In genomic region chr19:6210091-6210490, GRCh38 we compare ENCODE assay signal across 16 cellular contexts.
A peak's percentile ranks its signal among the peaks of the same experiment; 100 is the strongest.
DNase-seq lines count a peak whose midpoint lies in the region; ATAC-seq, FAIRE-seq and TF ChIP-seq lines count a peak whose summit lies in the region.
"Had no signal": no experiment of that assay in that cellular context is flagged by ENCODE, and none has a peak within 500 bp of the region (broad histone marks: within the 10 kb centered on the region; RNA-seq: fewer than 3 reads in every experiment).

No MANE protein-coding gene starts in this region.

- ATAC-seq in Right ventricle myocardium superior (ENCODE audit: poor library complexity) (no peak), left cardiac atrium (no peak), GM21723 (IDR thresholded peaks at IDR 0.05; ENCODE audit: unreplicated experiment) (no peak)

- H3K4me1 Mint-ChIP-seq in glutamatergic neuron (ENCODE audit: low read depth, unreplicated experiment) = no peaks in the 10 kb centered on the region

- no peak overlapping the region for H3K4me3 Mint-ChIP-seq in glutamatergic neuron (ENCODE audit: unreplicated experiment)

- no peak for TF ChIP-seq CTCF in glutamatergic neuron (IDR thresholded peaks at IDR 0.05; ENCODE audit: partially characterized antibody, unreplicated experiment)

- H3K27me3 Mint-ChIP-seq in glutamatergic neuron (ENCODE audit: unreplicated experiment) = peaks cover 12% of the 10 kb centered on the region

- no peaks in the 10 kb centered on the region for H3K36me3 Mint-ChIP-seq in glutamatergic neuron (ENCODE audit: unreplicated experiment)

- no peak for FAIRE-seq in RCC 7860 (lab: Jason Lieb, UNC)

- H3K9me3 Mint-ChIP-seq in glutamatergic neuron (ENCODE audit: unreplicated experiment) = peaks cover 8% of the 10 kb centered on the region

- peak; percentile 14 for DNase-seq in Right ventricle myocardium superior
- DNase-seq in left cardiac atrium = no peak
- no peak for DNase-seq in glutamatergic neuron
- peak; percentile 30 for DNase-seq in posterior vena cava (ENCODE audit: low spot score)
- DNase-seq in AML-193 (lab: John Stamatoyannopoulos, UW) = no peak
- DNase-seq in RCC 7860 (ENCODE audit: low spot score) = no peak
- DNase-seq in activated CD4-positive, alpha-beta T cell treated with anti-CD3 and anti-CD28 coated beads for 4 hours = no peak
- DNase-seq: COR-L47, GF-D8, NCI-H1092, NCI-H146, NCI-H2081 treated with DMSO at 0.1 percent for 48 hours, NCI-H510A, NCI-H774, PC-9 had no signal

- intact Hi-C loops in Right ventricle myocardium superior (cut with DNase I) (no loop called here), left cardiac atrium (cut with DNase I) (no loop called here), posterior vena cava (cut with DNase I) (no loop called here)

- peak overlapping the region; percentile 72 for H3K27ac Mint-ChIP-seq in glutamatergic neuron (ENCODE audit: unreplicated experiment)

Comparison
In these comparisons a context has a peak if more than half of its experiments do, and no peak if none do; other contexts are left out.
1. DNase-seq: peak in Right ventricle myocardium superior (single experiment) and posterior vena cava (single experiment); none in left cardiac atrium (single experiment), glutamatergic neuron (single experiment), AML-193 (0 of 2), RCC 7860 (single experiment) and activated CD4-positive, alpha-beta T cell treated with anti-CD3 and anti-CD28 coated beads for 4 hours (0 of 2).